Comparison of ENCODE assay signal across 15 cellular contexts in genomic region chr20:58876437-58876836, GRCh38.
"Had no signal": no experiment of that assay in that cellular context is flagged by ENCODE, and none has a peak within 500 bp of the region (broad histone marks: within the 10 kb centered on the region; RNA-seq: fewer than 3 reads in every experiment).

No MANE protein-coding gene starts in this region.

- H3K27me3 Mint-ChIP-seq: memory B cell had no signal

- H3K4me1 Mint-ChIP-seq: natural killer cell had no signal

- FAIRE-seq: TTC549 had no signal

- H3K9me3 ChIP-seq: spleen, stomach, testis had no signal

- H3K4me1 ChIP-seq: stomach had no signal

- H3K9me3 Mint-ChIP-seq: memory B cell, natural killer cell had no signal

- H3K27me3 ChIP-seq: spleen, stomach, testis had no signal

- H3K27ac ChIP-seq: spleen, stomach, testis had no signal

- ATAC-seq: left ventricle myocardium superior, natural killer cell, sciatic nerve had no signal

- H3K4me3 Mint-ChIP-seq: memory B cell, natural killer cell had no signal

- H3K27ac Mint-ChIP-seq: memory B cell, natural killer cell had no signal

- DNase-seq: activated naive CD4-positive, alpha-beta T cell treated with Interleukin-2 at 50 U/mL for 16 hours; activated T-cell treated with anti-CD3 and anti-CD28 coated beads for 4 hours; anterior cingulate cortex; cerebellar nuclear complex; effector CD8-positive, alpha-beta T cell; foreskin fibroblast; hypothalamus; left ventricle myocardium superior; natural killer cell; spleen; stomach; testis had no signal

- H3K36me3 ChIP-seq: spleen, stomach had no signal

- H3K4me3 ChIP-seq: spleen, stomach, testis had no signal

- H3K36me3 Mint-ChIP-seq: memory B cell, natural killer cell had no signal
